ENCODE assay signal across 1 cellular context in genomic region chr16:23160082-23160481, GRCh38.
TF ChIP-seq lines count a peak whose summit lies in the region.

No MANE protein-coding gene starts in this region.

TF ChIP-seq in K562, 482 proteins besides CTCF, POLR2A, EP300 and RAD21 (continued from another document):
- TF ChIP-seq RCOR1 (IDR thresholded peaks at IDR 0.05; ENCODE audit: borderline replicate concordance in 1 of 2, low read depth in 2 of 2, low read length in 2 of 2) (peak in 1 of 2 experiments; percentile 57; a peak in 1 of 4 replicates), HBP1 (CRISPR knock-in tag; IDR thresholded peaks at IDR 0.05) (no peak), NRF1 (conservative IDR thresholded peaks at IDR 0.05 in 1 of 2, IDR thresholded peaks at IDR 0.05 in 1 of 2) (no peak), NR1H2 (CRISPR knock-in tag; IDR thresholded peaks at IDR 0.05) (no peak), ZNF668 (CRISPR knock-in tag; IDR thresholded peaks at IDR 0.05) (no peak), ESRRA (IDR thresholded peaks at IDR 0.05; ENCODE audit: borderline replicate concordance, low read depth) (peak; percentile 71; the same call in 1 of the 2 replicates), CBFB (CRISPR knock-in tag; IDR thresholded peaks at IDR 0.05) (no peak), HES1 (IDR thresholded peaks at IDR 0.05; ENCODE audit: low read depth) (0 out of 2 replicates have a peak, but pooled peaks have one; percentile 29), CTCFL (IDR thresholded peaks at IDR 0.05; ENCODE audit: borderline replicate concordance, insufficient read depth, low read depth, low read length, poor library complexity, severe bottlenecking) (no peak), TEAD4 (IDR thresholded peaks at IDR 0.05; ENCODE audit: low read length) (peak; percentile 57; the same call in 1 of the 2 replicates), TEAD4 (CRISPR knock-in tag; IDR thresholded peaks at IDR 0.05; ENCODE audit: borderline replicate concordance) (no peak)
